21 cellular contexts compared by ENCODE assay signal in the genomic region with DNA sequence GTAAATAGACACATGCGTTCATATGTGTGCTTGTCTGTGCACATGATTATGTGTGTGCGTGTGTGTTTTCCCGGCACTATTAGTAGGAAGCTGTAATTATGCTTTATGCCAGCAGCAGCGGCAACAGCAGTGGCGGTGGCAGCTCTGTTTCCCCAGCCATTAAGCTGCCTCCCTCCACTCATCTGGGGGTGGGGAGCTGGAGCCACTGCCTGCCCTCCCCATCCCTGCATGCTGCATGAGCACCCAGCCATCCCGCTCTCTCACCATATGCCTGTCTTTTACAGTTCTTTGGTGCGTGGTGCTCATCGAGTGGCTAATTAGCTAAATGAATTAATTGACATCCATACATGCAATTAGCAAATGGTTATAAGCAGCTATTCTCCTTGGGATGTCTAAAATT.
"Had no signal": no experiment of that assay in that cellular context is flagged by ENCODE, and none has a peak within 500 bp of the region (broad histone marks: within the 10 kb centered on the region; RNA-seq: fewer than 3 reads in every experiment).

No MANE protein-coding gene starts in this region.

- DNase-seq: activated CD4-positive, alpha-beta T cell treated with anti-CD3 and anti-CD28 coated beads, Interleukin-2, amount 50 U/mL, for 1 hour; activated CD4-positive, CD25-positive, alpha-beta regulatory T cell treated with anti-CD3 and anti-CD28 coated beads, Interleukin-2, amount 50 U/mL, for 72 hours; activated CD8-positive, alpha-beta memory T cell treated with anti-CD3 and anti-CD28 coated beads, Interleukin-2, amount 50 U/mL, for 4 hours; activated naive CD4-positive, alpha-beta T cell treated with anti-CD3 and anti-CD28 coated beads, Interleukin-2, amount 10 ng/mL, durations not matched to agents 7 days and 5 days; activated naive CD8-positive, alpha-beta T cell treated with anti-CD3 and anti-CD28 coated beads, Interleukin-2, amount 50 U/mL, for 24 hours; activated T-cell treated with anti-CD3 and anti-CD28 coated beads, Interleukin-2, amount 50 U/mL, for 4 hours; anterior cingulate cortex; erythroblast; foreskin melanocyte; glutamatergic neuron; hippocampal formation; left colon; natural killer cell; pancreas; sigmoid colon; stimulated activated naive B cell treated with anti-CD40 and anti-IgM and Interleukin-4, amounts not matched to agents 10 μg/mL and 1 μg/mL and 100 μg/mL, for 72 hours had no signal

- H3K36me3 ChIP-seq: neutrophil, pancreas, sigmoid colon had no signal

- H3K4me3 ChIP-seq: coronary artery, lung, pancreas, sigmoid colon had no signal

- H3K9me3 ChIP-seq: neutrophil, pancreas, sigmoid colon had no signal

- ATAC-seq: activated naive CD8-positive, alpha-beta T cell treated with anti-CD3 and anti-CD28 coated beads, Interleukin-2, amount 50 U/mL, for 24 hours; activated T-cell treated with anti-CD3 and anti-CD28 coated beads, Interleukin-2, amount 50 U/mL, for 4 hours; left colon; natural killer cell; pancreas; stimulated activated naive B cell treated with anti-CD40 and anti-IgM and Interleukin-4, amounts not matched to agents 10 μg/mL and 1 μg/mL and 100 μg/mL, for 72 hours had no signal

- H3K27me3 ChIP-seq: neutrophil, pancreas, sigmoid colon had no signal

- FAIRE-seq: endometrium, islet of Langerhans, pancreas had no signal

- H3K4me1 ChIP-seq: pancreas, sigmoid colon had no signal

- H3K27ac ChIP-seq: coronary artery, neutrophil, pancreas, sigmoid colon had no signal
